8 cellular contexts compared by ENCODE assay signal in the genomic region with DNA sequence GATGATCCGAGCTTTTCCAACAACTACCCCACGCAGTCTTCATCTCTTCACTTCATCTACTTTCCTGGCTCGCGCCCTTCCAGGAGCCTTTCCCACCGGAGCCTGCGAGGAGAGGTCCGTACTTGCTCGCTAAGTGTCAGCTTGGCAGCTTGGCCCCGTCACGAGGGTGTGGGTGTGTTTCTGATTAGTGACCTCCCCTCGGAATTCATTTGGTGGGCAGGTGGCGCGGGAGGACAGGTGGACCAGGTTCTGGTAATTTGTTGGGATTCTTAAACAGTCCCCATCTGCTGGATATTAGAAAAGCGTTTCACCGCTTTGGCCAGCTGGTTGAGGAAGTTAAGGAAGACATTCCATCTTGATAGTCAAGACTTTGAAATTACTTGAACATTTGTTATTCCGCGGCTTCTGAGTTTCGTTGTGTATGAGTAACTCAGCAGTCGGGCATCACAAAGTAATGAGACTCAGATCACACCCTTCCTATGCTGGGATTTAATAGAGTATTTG. TPM values are rescaled to one million over a fixed set of nuclear protein-coding genes. Genes with fewer than 3 reads are reported as not detected.
DNase-seq lines count a peak whose midpoint lies in the region; ATAC-seq and TF ChIP-seq lines count a peak whose summit lies in the region.

No MANE protein-coding gene starts in this region.

- DNase-seq in GM10248 (ENCODE audit: extremely low spot score) (peak; percentile 36), HAP-1 (ENCODE audit: low spot score in 2 of 2) (peak in 1 of 2 experiments; percentile 58), MV-4-11 (lab: John Stamatoyannopoulos, UW) (peak; percentile 36), NCI-H1048 (lab: John Stamatoyannopoulos, UW) (no peak)
- DNase-seq in activated CD4-positive, alpha-beta T cell treated with anti-CD3 and anti-CD28 coated beads, Interleukin-2, amount 50 U/mL, for 1 hour: peak; percentile 40
- DNase-seq in effector memory CD8-positive, alpha-beta T cell: peak; percentile 23 to 39 (median 34)
- peak; percentile 75 for DNase-seq in stimulated activated CD8-positive, alpha-beta memory T cell treated with anti-CD3 and anti-CD28 coated beads, Interleukin-4, amount 100 ng/mL, for 48 hours

- no peak for TF ChIP-seq CTCF in GM10248 (IDR thresholded peaks at IDR 0.05; ENCODE audit: control extremely low read depth, extremely low read depth, low read depth, missing control alignments)

- peak overlapping the region; percentile 88 to 100 for H3K4me3 Mint-ChIP-seq in effector memory CD8-positive, alpha-beta T cell

- ATAC-seq in effector memory CD8-positive, alpha-beta T cell (replicated peaks): peak; percentile 21

- peaks cover 29% of the 10 kb centered on the region for H3K36me3 ChIP-seq in HAP-1 (replicated peaks)

- no peaks in the 10 kb centered on the region for H3K27me3 Mint-ChIP-seq in effector memory CD8-positive, alpha-beta T cell

- peaks cover 37% of the 10 kb centered on the region for H3K36me3 Mint-ChIP-seq in effector memory CD8-positive, alpha-beta T cell (ENCODE audit: insufficient read depth)

- H3K27me3 ChIP-seq in HAP-1 (ENCODE audit: low read depth) (no peaks in the 10 kb centered on the region), mononuclear cell (ENCODE audit: insufficient read depth, low read length) (no peaks in the 10 kb centered on the region)

- CTCF ChIA-PET in GM10248 (lab: Yijun Ruan, JAX): interaction anchor here (1.1 to 1.8 kb wide), 2 partner anchors 9 to 11 kb away, joined by 4 to 5 read pairs; no protein-coding TSS in a partner anchor

- peak overlapping the region; percentile 95 to 99 for H3K27ac Mint-ChIP-seq in effector memory CD8-positive, alpha-beta T cell

- H3K4me1 Mint-ChIP-seq in effector memory CD8-positive, alpha-beta T cell (ENCODE audit: low read depth in 2 of 2): peaks cover 20 to 35% of the 10 kb centered on the region in 2 donors

- peak overlapping the region; percentile 86 for H3K4me3 ChIP-seq in HAP-1
- peak overlapping the region; percentile 76 for H3K4me3 ChIP-seq in mononuclear cell (ENCODE audit: low read length)

- in situ Hi-C loops in HAP-1 (cut with MboI; ENCODE audit: low sequenced_read_pairs): no loop called here

- H3K9me3 ChIP-seq in HAP-1 (no peaks in the 10 kb centered on the region), mononuclear cell (ENCODE audit: low read depth, low read length) (no peaks in the 10 kb centered on the region)

- H3K4me1 ChIP-seq in HAP-1 (peaks cover 14% of the 10 kb centered on the region), mononuclear cell (ENCODE audit: insufficient read depth, low read length) (peaks cover 16% of the 10 kb centered on the region)

- H3K9me3 Mint-ChIP-seq in effector memory CD8-positive, alpha-beta T cell: no peaks in the 10 kb centered on the region

- POLR2A ChIA-PET in GM10248 (lab: Yijun Ruan, JAX): no interaction called here

RNA-seq across cellular contexts. Expression of a gene that starts 0.5 kb away (rescaled TPM):
- 110 TPM for total RNA-seq in mononuclear cell
